ENCODE assay signal across 18 cellular contexts in the genomic region with DNA sequence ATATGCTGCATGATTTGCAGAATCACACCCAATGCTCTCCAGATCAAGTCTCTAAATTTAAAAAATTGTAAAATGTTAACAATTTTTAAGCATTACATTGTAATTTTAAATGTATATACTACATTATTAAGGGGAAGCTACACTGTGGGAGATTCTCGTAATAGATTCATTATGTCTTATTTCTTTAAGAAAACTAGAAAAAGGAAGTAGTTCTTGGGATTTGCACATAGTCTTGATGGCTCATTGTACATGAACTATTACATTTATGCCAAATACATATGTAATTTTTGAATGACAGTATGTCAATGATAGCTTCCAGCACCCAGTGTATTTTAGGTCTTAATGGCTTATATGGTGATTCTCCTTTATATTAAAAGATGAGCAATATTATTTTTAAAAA.
"Had no signal": no experiment of that assay in that cellular context is flagged by ENCODE, and none has a peak within 500 bp of the region (broad histone marks: within the 10 kb centered on the region; RNA-seq: fewer than 3 reads in every experiment).

No MANE protein-coding gene starts in this region.

- H3K27ac Mint-ChIP-seq: activated CD4-positive, alpha-beta T cell treated with anti-CD3 and anti-CD28 coated beads, Interleukin-2, amount 10 ng/mL, durations not matched to agents 7 days and 5 days; activated naive CD8-positive, alpha-beta T cell treated with anti-CD3 and anti-CD28 coated beads for 36 hours; naive B cell; progenitor cell of endocrine pancreas had no signal

- H3K27me3 Mint-ChIP-seq: activated CD4-positive, alpha-beta T cell treated with anti-CD3 and anti-CD28 coated beads, Interleukin-2, amount 10 ng/mL, durations not matched to agents 7 days and 5 days; activated naive CD8-positive, alpha-beta T cell treated with anti-CD3 and anti-CD28 coated beads for 36 hours; central memory CD8-positive, alpha-beta T cell; naive B cell; progenitor cell of endocrine pancreas had no signal

- FAIRE-seq: keratinocyte, TTC549 had no signal

- H3K36me3 ChIP-seq: brain microvascular endothelial cell, esophagus muscularis mucosa, right atrium auricular region, suprapubic skin had no signal

- H3K4me1 ChIP-seq: esophagus muscularis mucosa, right atrium auricular region, suprapubic skin had no signal

- H3K36me3 Mint-ChIP-seq: naive B cell had no signal

- ATAC-seq: left lobe of liver; stimulated activated naive CD8-positive, alpha-beta T cell treated with anti-CD3 and anti-CD28 coated beads, Interleukin-15, Interleukin-2, amounts not matched to agents 100 U/mL and 50 U/mL, for 24 hours had no signal

- H3K4me3 ChIP-seq: esophagus muscularis mucosa, right atrium auricular region, skin epidermis, suprapubic skin had no signal

- H3K27me3 ChIP-seq: brain microvascular endothelial cell, esophagus muscularis mucosa, right atrium auricular region, suprapubic skin had no signal

- DNase-seq: activated CD4-positive, alpha-beta T cell treated with anti-CD3 and anti-CD28 coated beads, Interleukin-2, amount 10 ng/mL, durations not matched to agents 7 days and 5 days; activated CD8-positive, alpha-beta memory T cell treated with anti-CD3 and anti-CD28 coated beads, Interleukin-2, amount 50 U/mL, for 48 hours; activated naive CD8-positive, alpha-beta T cell treated with anti-CD3 and anti-CD28 coated beads for 36 hours; amygdala; brain microvascular endothelial cell; cortex of kidney; effector CD4-positive, alpha-beta T cell; naive B cell; stimulated activated naive CD8-positive, alpha-beta T cell treated with anti-CD3 and anti-CD28 coated beads, Interleukin-15, Interleukin-2, amounts not matched to agents 100 U/mL and 50 U/mL, for 24 hours had no signal

- H3K9me3 Mint-ChIP-seq: activated CD4-positive, alpha-beta T cell treated with anti-CD3 and anti-CD28 coated beads, Interleukin-2, amount 10 ng/mL, durations not matched to agents 7 days and 5 days; activated naive CD8-positive, alpha-beta T cell treated with anti-CD3 and anti-CD28 coated beads for 36 hours; central memory CD8-positive, alpha-beta T cell; naive B cell had no signal

- H3K4me3 Mint-ChIP-seq: activated CD4-positive, alpha-beta T cell treated with anti-CD3 and anti-CD28 coated beads, Interleukin-2, amount 10 ng/mL, durations not matched to agents 7 days and 5 days; activated naive CD8-positive, alpha-beta T cell treated with anti-CD3 and anti-CD28 coated beads for 36 hours; central memory CD8-positive, alpha-beta T cell had no signal

- H3K4me1 Mint-ChIP-seq: central memory CD8-positive, alpha-beta T cell had no signal

- H3K27ac ChIP-seq: brain microvascular endothelial cell, esophagus muscularis mucosa, right atrium auricular region, skin epidermis, suprapubic skin had no signal

- H3K9me3 ChIP-seq: esophagus muscularis mucosa, right atrium auricular region, suprapubic skin had no signal
